ENCODE assay signal across 8 cellular contexts in the genomic region with DNA sequence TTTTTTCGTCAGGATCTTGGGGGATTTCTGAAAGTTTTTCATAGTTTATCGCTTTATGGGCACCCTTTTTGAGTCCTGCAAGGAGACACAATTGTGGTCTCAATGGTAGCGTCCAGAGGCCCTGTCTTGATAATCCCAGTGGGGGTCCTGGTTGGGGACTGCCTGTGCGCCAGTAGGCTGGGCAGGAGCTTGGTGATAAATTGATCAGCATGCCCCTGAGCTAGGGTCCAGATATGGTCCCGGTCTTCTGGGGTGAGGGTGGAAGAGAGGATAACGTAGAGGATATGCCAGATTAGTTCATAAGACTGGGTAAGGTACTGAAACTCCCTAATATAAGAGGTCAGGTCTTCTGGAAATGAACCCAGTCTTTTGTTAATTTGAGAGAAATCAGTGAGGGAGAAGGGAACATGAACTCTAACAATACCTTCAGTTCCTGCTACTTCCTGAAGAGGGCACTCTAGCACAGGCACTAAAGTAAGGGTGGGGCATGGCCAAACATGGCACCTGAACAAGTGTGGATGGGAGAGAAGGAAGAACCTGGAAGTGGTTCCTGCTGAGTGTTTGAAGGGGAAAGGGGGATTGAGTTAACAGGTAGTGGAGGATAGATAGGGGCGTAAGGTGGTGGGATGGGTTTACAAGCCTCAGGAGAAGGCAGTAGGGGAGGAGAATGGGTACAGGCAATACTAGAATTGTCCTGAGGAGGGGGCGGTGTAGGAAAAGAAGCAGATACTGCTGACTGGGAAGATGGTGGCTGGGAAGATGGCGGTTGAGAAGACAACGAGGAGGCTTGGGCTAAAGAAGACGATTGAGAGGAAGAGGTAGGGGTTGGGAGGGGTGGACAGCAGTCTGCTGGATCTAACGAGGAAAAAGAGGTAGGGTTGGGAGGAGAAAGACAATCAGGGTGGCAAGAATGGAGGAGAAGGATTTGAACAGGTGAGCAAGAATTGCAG. TPM values are rescaled to one million over a fixed set of nuclear protein-coding genes. Genes with fewer than 3 reads are reported as not detected.
A peak's percentile ranks its signal among the peaks of the same experiment; 100 is the strongest.
DNase-seq lines count a peak whose midpoint lies in the region; ATAC-seq and TF ChIP-seq lines count a peak whose summit lies in the region.

No MANE protein-coding gene starts in this region.

- H3K27ac ChIP-seq in cardiac muscle cell = no peak overlapping the region
- no peak overlapping the region for H3K27ac ChIP-seq in right cardiac atrium (ENCODE audit: low read length)
- no peak overlapping the region for H3K27ac ChIP-seq in MM.1S (ENCODE audit: low read length)

- no peak overlapping the region for H3K4me3 Mint-ChIP-seq in activated naive CD8-positive, alpha-beta T cell treated with anti-CD3 and anti-CD28 coated beads, Interleukin-2, amount 50 U/mL, for 24 hours

- 0 out of 2 replicates have a peak, but pooled peaks cover under 1% of the 10 kb centered on the region for H3K79me2 ChIP-seq in MM.1S (ENCODE audit: low read length)

- H3K36me3 ChIP-seq in cardiac muscle cell = peaks cover 10% of the 10 kb centered on the region
- no peaks in the 10 kb centered on the region for H3K36me3 ChIP-seq in MM.1S (replicated peaks; ENCODE audit: insufficient read depth, low read length)

- peaks cover 22% of the 10 kb centered on the region for H3K4me1 Mint-ChIP-seq in activated naive CD8-positive, alpha-beta T cell treated with anti-CD3 and anti-CD28 coated beads, Interleukin-2, amount 50 U/mL, for 24 hours

- 90% methylated on average over 12 of the region's 12 CpGs for WGBS in right cardiac atrium

- H3K9me3 ChIP-seq in cardiac muscle cell (ENCODE audit: low read depth) = no peaks in the 10 kb centered on the region
- H3K9me3 ChIP-seq in right cardiac atrium (ENCODE audit: control insufficient read depth, low read length) = peaks cover 1% of the 10 kb centered on the region
- H3K9me3 ChIP-seq in MM.1S (replicated peaks; ENCODE audit: insufficient read depth, low read length) = no peaks in the 10 kb centered on the region

- peak overlapping the region; percentile 16 for H3K27ac Mint-ChIP-seq in activated naive CD8-positive, alpha-beta T cell treated with anti-CD3 and anti-CD28 coated beads, Interleukin-2, amount 50 U/mL, for 24 hours

- H3K27me3 ChIP-seq in cardiac muscle cell = no peaks in the 10 kb centered on the region
- no peaks in the 10 kb centered on the region for H3K27me3 ChIP-seq in right cardiac atrium (ENCODE audit: control insufficient read depth, insufficient read depth)
- no peaks in the 10 kb centered on the region for H3K27me3 ChIP-seq in MM.1S (replicated peaks; ENCODE audit: insufficient read depth, low read length)

- no peak overlapping the region for H3K4me2 ChIP-seq in MM.1S (ENCODE audit: low read depth, low read length)

- no peaks in the 10 kb centered on the region for H3K9me3 Mint-ChIP-seq in activated naive CD8-positive, alpha-beta T cell treated with anti-CD3 and anti-CD28 coated beads, Interleukin-2, amount 50 U/mL, for 24 hours

- peak; percentile 52 to 60 for DNase-seq in cardiac muscle cell (ENCODE audit: low read depth in 1 of 2, low spot score in 1 of 2)
- no peak for DNase-seq in right cardiac atrium
- DNase-seq in MM.1S = peak; percentile 40
- peak; percentile 61 for DNase-seq in RPMI8226
- DNase-seq in activated naive CD8-positive, alpha-beta T cell treated with anti-CD3 and anti-CD28 coated beads, Interleukin-2, amount 50 U/mL, for 24 hours = peak; percentile 40
- DNase-seq in left lobe of liver (ENCODE audit: low spot score) = no peak
- no peak for DNase-seq in omental fat pad (ENCODE audit: low spot score)

- H3F3A ChIP-seq in MM.1S (ENCODE audit: insufficient read depth, low read length) = no peaks in the 10 kb centered on the region

- H3K27me3 Mint-ChIP-seq in activated naive CD8-positive, alpha-beta T cell treated with anti-CD3 and anti-CD28 coated beads, Interleukin-2, amount 50 U/mL, for 24 hours = no peaks in the 10 kb centered on the region

- no peak overlapping the region for H3K4me3 ChIP-seq in cardiac muscle cell
- no peak overlapping the region for H3K4me3 ChIP-seq in right cardiac atrium (ENCODE audit: low read length)
- no peak overlapping the region for H3K4me3 ChIP-seq in MM.1S (ENCODE audit: low read length)

- no peak overlapping the region for H3K9ac ChIP-seq in MM.1S (ENCODE audit: low read length)

- H3K4me1 ChIP-seq in cardiac muscle cell (ENCODE audit: low read depth) (peaks cover 1% of the 10 kb centered on the region), right cardiac atrium (ENCODE audit: control insufficient read depth, insufficient read depth, low read length) (peaks cover 6% of the 10 kb centered on the region), MM.1S (ENCODE audit: low read length) (no peaks in the 10 kb centered on the region; the same call in 1 of the 2 replicates)

- peaks cover 16% of the 10 kb centered on the region for H3K36me3 Mint-ChIP-seq in activated naive CD8-positive, alpha-beta T cell treated with anti-CD3 and anti-CD28 coated beads, Interleukin-2, amount 50 U/mL, for 24 hours (ENCODE audit: low read depth)

- peak; percentile 73 for TF ChIP-seq CTCF in cardiac muscle cell (IDR thresholded peaks at IDR 0.05; ENCODE audit: low read depth, low read length)
- peak; percentile 71 for TF ChIP-seq CTCF in MM.1S (IDR thresholded peaks at IDR 0.05; ENCODE audit: low read length)
- no peak for TF ChIP-seq CTCF in omental fat pad (IDR thresholded peaks at IDR 0.05)

- no peak overlapping the region for H2AFZ ChIP-seq in MM.1S (ENCODE audit: low read length)

- ATAC-seq in right cardiac atrium (no peak), left lobe of liver (peak; percentile 80), HG03280 (IDR thresholded peaks at IDR 0.05; ENCODE audit: unreplicated experiment) (no peak), omental fat pad (ENCODE audit: low FRiP score) (no peak)
- ATAC-seq in activated naive CD8-positive, alpha-beta T cell treated with anti-CD3 and anti-CD28 coated beads, Interleukin-2, amount 50 U/mL, for 24 hours = no peak

- no peaks in the 10 kb centered on the region for H3K9me2 ChIP-seq in MM.1S (replicated peaks; ENCODE audit: insufficient read depth, low read length)

- no peaks in the 10 kb centered on the region for H4K20me1 ChIP-seq in MM.1S (ENCODE audit: insufficient read depth, low read length)

- intact Hi-C loops in right cardiac atrium (cut with DNase I) = no loop called here

RNA-seq across cellular contexts. Expression of a gene that starts 33.8 kb away (rescaled TPM):
- 0.32 and 0.63 TPM in 2 replicates for total RNA-seq in cardiac muscle cell
- polyA plus RNA-seq in cardiac muscle cell = 0.43 and 0.46 TPM in 2 replicates
- 1 to 10 TPM in 3 of 4 donors, under 1 TPM in 1; 0.95 to 1.9 (median 1.4) TPM for total RNA-seq in right cardiac atrium
- polyA plus RNA-seq in right cardiac atrium = 1.4 TPM
- 0.35 TPM for total RNA-seq in left lobe of liver
- 1 to 10 TPM; 1.5 to 5.5 (median 3.4) TPM for total RNA-seq in omental fat pad

RNA-seq across cellular contexts. Expression of a gene that starts 46.8 kb away (rescaled TPM):
- total RNA-seq in cardiac muscle cell = 23.7 and 42.2 TPM in 2 replicates
- 32.2 and 38.5 TPM in 2 replicates for polyA plus RNA-seq in cardiac muscle cell
- total RNA-seq in right cardiac atrium = 10 to 100 TPM; 15.6 to 23.2 (median 19.2) TPM
- polyA plus RNA-seq in right cardiac atrium = 13.5 TPM
- total RNA-seq in left lobe of liver = 12.4 TPM
- 10 to 100 TPM; 31.9 to 41.8 (median 35.3) TPM for total RNA-seq in omental fat pad

Comparison
In these comparisons a context has a peak if more than half of its experiments do, and no peak if none do; other contexts are left out.
1. DNase-seq: peak in cardiac muscle cell (2 of 2), MM.1S (single experiment), RPMI8226 (single experiment) and activated naive CD8-positive, alpha-beta T cell treated with anti-CD3 and anti-CD28 coated beads, Interleukin-2, amount 50 U/mL, for 24 hours (single experiment); none in right cardiac atrium (0 of 3), left lobe of liver (single experiment) and omental fat pad (single experiment).
2. CTCF ChIP-seq: peak in cardiac muscle cell (single experiment) and MM.1S (single experiment); none in omental fat pad (0 of 3).